In the genomic region with DNA sequence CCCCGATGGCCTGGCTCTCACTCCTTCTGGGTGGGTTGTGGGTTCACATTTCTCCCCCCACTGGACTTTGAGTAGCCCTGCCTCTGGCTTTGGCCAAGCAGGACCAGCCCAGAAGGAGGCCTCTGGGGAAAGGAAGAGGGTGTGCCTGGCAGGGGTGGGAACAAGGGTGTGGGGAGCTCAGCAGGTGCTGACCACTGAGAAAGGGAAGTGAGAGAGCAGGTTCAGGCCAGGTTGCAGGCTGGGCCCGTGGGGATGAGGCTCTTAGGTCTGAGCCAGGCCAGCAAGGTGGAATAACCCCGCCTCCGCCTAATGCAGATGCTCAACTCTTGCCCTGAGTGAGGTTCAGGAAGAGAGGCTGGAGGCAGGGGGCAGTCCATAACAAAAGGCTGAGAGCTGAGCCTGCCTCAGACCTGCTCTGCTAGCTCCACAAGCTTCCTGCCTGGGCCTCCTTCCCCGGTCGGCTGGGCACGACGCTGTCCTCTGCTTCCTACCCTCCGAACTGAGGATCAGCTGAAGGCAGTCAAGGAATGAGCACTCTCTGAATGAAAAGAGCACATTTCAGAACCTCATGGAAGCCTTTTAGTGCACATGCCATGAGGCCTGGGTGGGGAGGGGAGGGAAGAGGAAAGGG, we compare ENCODE assay signal across 1 cellular context.
TF ChIP-seq lines count a peak whose summit lies in the region.

No MANE protein-coding gene starts in this region.

TF ChIP-seq in GM12878, 131 proteins besides CTCF, POLR2A, EP300 and RAD21 (continued from another document and continues in another):
- no peak for TF ChIP-seq REST (IDR thresholded peaks at IDR 0.05; ENCODE audit: low read depth, low read length)
- TF ChIP-seq JUNB (IDR thresholded peaks at IDR 0.05): 0 out of 2 replicates have a peak, but pooled peaks have one; percentile 5
- no peak for TF ChIP-seq NFXL1 (IDR thresholded peaks at IDR 0.05; ENCODE audit: borderline replicate concordance)
- TF ChIP-seq, protein P1, sequence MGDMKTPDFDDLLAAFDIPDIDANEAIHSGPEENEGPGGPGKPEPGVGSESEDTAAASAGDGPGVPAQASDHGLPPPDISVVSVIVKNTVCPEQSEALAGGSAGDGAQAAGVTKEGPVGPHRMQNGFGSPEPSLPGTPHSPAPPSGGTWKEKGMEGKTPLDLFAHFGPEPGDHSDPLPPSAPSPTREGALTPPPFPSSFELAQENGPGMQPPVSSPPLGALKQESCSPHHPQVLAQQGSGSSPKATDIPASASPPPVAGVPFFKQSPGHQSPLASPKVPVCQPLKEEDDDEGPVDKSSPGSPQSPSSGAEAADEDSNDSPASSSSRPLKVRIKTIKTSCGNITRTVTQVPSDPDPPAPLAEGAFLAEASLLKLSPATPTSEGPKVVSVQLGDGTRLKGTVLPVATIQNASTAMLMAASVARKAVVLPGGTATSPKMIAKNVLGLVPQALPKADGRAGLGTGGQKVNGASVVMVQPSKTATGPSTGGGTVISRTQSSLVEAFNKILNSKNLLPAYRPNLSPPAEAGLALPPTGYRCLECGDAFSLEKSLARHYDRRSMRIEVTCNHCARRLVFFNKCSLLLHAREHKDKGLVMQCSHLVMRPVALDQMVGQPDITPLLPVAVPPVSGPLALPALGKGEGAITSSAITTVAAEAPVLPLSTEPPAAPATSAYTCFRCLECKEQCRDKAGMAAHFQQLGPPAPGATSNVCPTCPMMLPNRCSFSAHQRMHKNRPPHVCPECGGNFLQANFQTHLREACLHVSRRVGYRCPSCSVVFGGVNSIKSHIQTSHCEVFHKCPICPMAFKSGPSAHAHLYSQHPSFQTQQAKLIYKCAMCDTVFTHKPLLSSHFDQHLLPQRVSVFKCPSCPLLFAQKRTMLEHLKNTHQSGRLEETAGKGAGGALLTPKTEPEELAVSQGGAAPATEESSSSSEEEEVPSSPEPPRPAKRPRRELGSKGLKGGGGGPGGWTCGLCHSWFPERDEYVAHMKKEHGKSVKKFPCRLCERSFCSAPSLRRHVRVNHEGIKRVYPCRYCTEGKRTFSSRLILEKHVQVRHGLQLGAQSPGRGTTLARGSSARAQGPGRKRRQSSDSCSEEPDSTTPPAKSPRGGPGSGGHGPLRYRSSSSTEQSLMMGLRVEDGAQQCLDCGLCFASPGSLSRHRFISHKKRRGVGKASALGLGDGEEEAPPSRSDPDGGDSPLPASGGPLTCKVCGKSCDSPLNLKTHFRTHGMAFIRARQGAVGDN (IDR thresholded peaks at IDR 0.05): no peak
- TF ChIP-seq GATAD2B (conservative IDR thresholded peaks at IDR 0.05; ENCODE audit: low read depth): peak; percentile 76
- TF ChIP-seq RBBP5 (conservative IDR thresholded peaks at IDR 0.05): no peak
- TF ChIP-seq, protein P2, sequence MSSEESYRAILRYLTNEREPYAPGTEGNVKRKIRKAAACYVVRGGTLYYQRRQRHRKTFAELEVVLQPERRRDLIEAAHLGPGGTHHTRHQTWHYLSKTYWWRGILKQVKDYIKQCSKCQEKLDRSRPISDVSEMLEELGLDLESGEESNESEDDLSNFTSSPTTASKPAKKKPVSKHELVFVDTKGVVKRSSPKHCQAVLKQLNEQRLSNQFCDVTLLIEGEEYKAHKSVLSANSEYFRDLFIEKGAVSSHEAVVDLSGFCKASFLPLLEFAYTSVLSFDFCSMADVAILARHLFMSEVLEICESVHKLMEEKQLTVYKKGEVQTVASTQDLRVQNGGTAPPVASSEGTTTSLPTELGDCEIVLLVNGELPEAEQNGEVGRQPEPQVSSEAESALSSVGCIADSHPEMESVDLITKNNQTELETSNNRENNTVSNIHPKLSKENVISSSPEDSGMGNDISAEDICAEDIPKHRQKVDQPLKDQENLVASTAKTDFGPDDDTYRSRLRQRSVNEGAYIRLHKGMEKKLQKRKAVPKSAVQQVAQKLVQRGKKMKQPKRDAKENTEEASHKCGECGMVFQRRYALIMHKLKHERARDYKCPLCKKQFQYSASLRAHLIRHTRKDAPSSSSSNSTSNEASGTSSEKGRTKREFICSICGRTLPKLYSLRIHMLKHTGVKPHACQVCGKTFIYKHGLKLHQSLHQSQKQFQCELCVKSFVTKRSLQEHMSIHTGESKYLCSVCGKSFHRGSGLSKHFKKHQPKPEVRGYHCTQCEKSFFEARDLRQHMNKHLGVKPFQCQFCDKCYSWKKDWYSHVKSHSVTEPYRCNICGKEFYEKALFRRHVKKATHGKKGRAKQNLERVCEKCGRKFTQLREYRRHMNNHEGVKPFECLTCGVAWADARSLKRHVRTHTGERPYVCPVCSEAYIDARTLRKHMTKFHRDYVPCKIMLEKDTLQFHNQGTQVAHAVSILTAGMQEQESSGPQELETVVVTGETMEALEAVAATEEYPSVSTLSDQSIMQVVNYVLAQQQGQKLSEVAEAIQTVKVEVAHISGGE (CRISPR knock-in tag; IDR thresholded peaks at IDR 0.05): no peak
- peak; percentile 48; the same call in 1 of the 2 replicates for TF ChIP-seq CREM (IDR thresholded peaks at IDR 0.05; ENCODE audit: low read depth)
- no peak for TF ChIP-seq ZNF622 (IDR thresholded peaks at IDR 0.05)
- TF ChIP-seq CHD1 (IDR thresholded peaks at IDR 0.05; ENCODE audit: low read depth, low read length): no peak
- TF ChIP-seq ETV6 (conservative IDR thresholded peaks at IDR 0.05 in 1 of 2, IDR thresholded peaks at IDR 0.05 in 1 of 2; ENCODE audit: borderline replicate concordance in 1 of 2, low read depth in 1 of 2): peak in 1 of 2 experiments; percentile 59; a peak in 1 of 4 replicates
- TF ChIP-seq E2F4 (IDR thresholded peaks at IDR 0.05; ENCODE audit: low read depth, low read length): no peak
- TF ChIP-seq CEBPZ (IDR thresholded peaks at IDR 0.05; ENCODE audit: low read depth, low read length): no peak
- TF ChIP-seq, protein P3, sequence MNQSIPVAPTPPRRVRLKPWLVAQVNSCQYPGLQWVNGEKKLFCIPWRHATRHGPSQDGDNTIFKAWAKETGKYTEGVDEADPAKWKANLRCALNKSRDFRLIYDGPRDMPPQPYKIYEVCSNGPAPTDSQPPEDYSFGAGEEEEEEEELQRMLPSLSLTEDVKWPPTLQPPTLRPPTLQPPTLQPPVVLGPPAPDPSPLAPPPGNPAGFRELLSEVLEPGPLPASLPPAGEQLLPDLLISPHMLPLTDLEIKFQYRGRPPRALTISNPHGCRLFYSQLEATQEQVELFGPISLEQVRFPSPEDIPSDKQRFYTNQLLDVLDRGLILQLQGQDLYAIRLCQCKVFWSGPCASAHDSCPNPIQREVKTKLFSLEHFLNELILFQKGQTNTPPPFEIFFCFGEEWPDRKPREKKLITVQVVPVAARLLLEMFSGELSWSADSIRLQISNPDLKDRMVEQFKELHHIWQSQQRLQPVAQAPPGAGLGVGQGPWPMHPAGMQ (IDR thresholded peaks at IDR 0.05; ENCODE audit: borderline replicate concordance): no peak
- no peak for TF ChIP-seq GABPA (IDR thresholded peaks at IDR 0.05; ENCODE audit: low read depth)
- peak; percentile 78; the same call in 1 of the 2 replicates for TF ChIP-seq TBL1XR1 (IDR thresholded peaks at IDR 0.05; ENCODE audit: low read depth, low read length)
- TF ChIP-seq SKIL (IDR thresholded peaks at IDR 0.05; ENCODE audit: low read depth, poor library complexity, severe bottlenecking): peak; percentile 29
- TF ChIP-seq TARDBP (IDR thresholded peaks at IDR 0.05; ENCODE audit: borderline replicate concordance): no peak
- TF ChIP-seq, protein P4, sequence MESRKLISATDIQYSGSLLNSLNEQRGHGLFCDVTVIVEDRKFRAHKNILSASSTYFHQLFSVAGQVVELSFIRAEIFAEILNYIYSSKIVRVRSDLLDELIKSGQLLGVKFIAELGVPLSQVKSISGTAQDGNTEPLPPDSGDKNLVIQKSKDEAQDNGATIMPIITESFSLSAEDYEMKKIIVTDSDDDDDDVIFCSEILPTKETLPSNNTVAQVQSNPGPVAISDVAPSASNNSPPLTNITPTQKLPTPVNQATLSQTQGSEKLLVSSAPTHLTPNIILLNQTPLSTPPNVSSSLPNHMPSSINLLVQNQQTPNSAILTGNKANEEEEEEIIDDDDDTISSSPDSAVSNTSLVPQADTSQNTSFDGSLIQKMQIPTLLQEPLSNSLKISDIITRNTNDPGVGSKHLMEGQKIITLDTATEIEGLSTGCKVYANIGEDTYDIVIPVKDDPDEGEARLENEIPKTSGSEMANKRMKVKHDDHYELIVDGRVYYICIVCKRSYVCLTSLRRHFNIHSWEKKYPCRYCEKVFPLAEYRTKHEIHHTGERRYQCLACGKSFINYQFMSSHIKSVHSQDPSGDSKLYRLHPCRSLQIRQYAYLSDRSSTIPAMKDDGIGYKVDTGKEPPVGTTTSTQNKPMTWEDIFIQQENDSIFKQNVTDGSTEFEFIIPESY (IDR thresholded peaks at IDR 0.05): no peak
- TF ChIP-seq SMARCA5 (IDR thresholded peaks at IDR 0.05): no peak; the same call in 1 of the 2 replicates
- no peak for TF ChIP-seq IRF3 (IDR thresholded peaks at IDR 0.05)
